ENCODE assay signal across 28 cellular contexts in the genomic region with DNA sequence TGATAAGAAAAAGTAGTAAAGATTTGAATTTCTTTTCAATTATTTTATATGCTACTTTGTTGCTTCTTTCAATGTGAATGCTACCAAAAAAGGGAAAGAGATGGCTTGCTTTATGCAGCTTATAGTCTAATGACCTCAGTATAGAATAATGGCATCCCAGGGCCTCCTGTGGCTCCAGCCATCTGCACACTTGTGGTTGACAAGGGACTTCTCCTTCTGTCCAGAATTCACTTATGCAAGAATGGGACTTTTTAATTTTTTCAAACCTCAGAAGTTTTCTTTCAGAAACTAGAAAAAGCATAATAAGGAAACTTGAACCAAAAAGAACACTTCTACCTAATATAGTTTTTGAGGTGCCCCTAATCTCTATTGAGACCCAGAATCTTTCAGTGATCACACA.
DNase-seq lines count a peak whose midpoint lies in the region; ATAC-seq and TF ChIP-seq lines count a peak whose summit lies in the region.
"Had no signal": no experiment of that assay in that cellular context is flagged by ENCODE, and none has a peak within 500 bp of the region (broad histone marks: within the 10 kb centered on the region; RNA-seq: fewer than 3 reads in every experiment).

No MANE protein-coding gene starts in this region.

- intact Hi-C loops in left ventricle myocardium superior (cut with micrococcal nuclease) = no loop called here

- no peak overlapping the region for H2AFZ ChIP-seq in OCI-LY3 (ENCODE audit: low read depth, low read length)

- H3K4me3 ChIP-seq in OCI-LY3 (ENCODE audit: low read length) = peak overlapping the region; percentile 35; the same call in 1 of the 2 replicates
- no peak overlapping the region for H3K4me3 ChIP-seq in BE2C (ENCODE audit: low read depth, low read length)
- H3K4me3 ChIP-seq: BLaER1, psoas muscle, sigmoid colon, SJCRH30, transverse colon had no signal

- H3K36me3 ChIP-seq in OCI-LY3 (replicated peaks; ENCODE audit: low read depth, low read length) (peaks cover 2% of the 10 kb centered on the region), BE2C (no peaks in the 10 kb centered on the region)
- H3K36me3 ChIP-seq: BLaER1, brain microvascular endothelial cell, sigmoid colon, SJCRH30, transverse colon had no signal

- peak overlapping the region; percentile 36; the same call in 1 of the 2 replicates for H3K9ac ChIP-seq in OCI-LY3 (ENCODE audit: low read length)
- H3K9ac ChIP-seq: BLaER1 had no signal

- H3K9me3 ChIP-seq in OCI-LY3 (ENCODE audit: insufficient read depth, low read length) (no peaks in the 10 kb centered on the region), BE2C (no peaks in the 10 kb centered on the region)
- H3K9me3 ChIP-seq: BLaER1, psoas muscle, sigmoid colon, SJCRH30, transverse colon had no signal

- H3K4me2 ChIP-seq in OCI-LY3 (ENCODE audit: low read length) = peak overlapping the region; percentile 73
- H3K4me2 ChIP-seq: BLaER1 had no signal

- H4K20me1 ChIP-seq in OCI-LY3 (ENCODE audit: insufficient read depth, low read length) = no peaks in the 10 kb centered on the region
- H4K20me1 ChIP-seq: BLaER1 had no signal

- TF ChIP-seq CTCF in OCI-LY3 (IDR thresholded peaks at IDR 0.05; ENCODE audit: low read depth, low read length) = no peak
- no peak for TF ChIP-seq CTCF in BE2C (IDR thresholded peaks at IDR 0.05; ENCODE audit: low read depth, low read length)

- DNase-seq in pons (ENCODE audit: low spot score) (peak; percentile 17), NCI-H2029 (lab: John Stamatoyannopoulos, UW) (no peak), left ventricle myocardium superior (no peak), BE2C (no peak)
- DNase-seq: activated CD4-positive, alpha-beta T cell treated with anti-CD3 and anti-CD28 coated beads, Interleukin-2, amount 10 ng/mL, durations not matched to agents 24 days and 14 days; activated CD8-positive, alpha-beta memory T cell treated with anti-CD3 and anti-CD28 coated beads for 24 hours; activated T-cell treated with anti-CD3 and anti-CD28 coated beads for 4 hours; amniotic stem cell; brain microvascular endothelial cell; cerebellar nuclear complex; dermis blood vessel endothelial cell; DMS53; endodermal cell; glutamatergic neuron; Karpas-422; NCI-H1694 treated with DMSO at 0.1 percent for 48 hours; NCI-H524; nucleus accumbens; psoas muscle; sigmoid colon; stimulated activated CD4-positive, alpha-beta T cell treated with anti-CD3 and anti-CD28 coated beads, Interleukin-4, amount 100 ng/mL, for 4 hours; transverse colon had no signal

- H3K27me3 ChIP-seq in OCI-LY3 (ENCODE audit: low read depth, low read length) (no peaks in the 10 kb centered on the region), BE2C (no peaks in the 10 kb centered on the region)
- H3K27me3 ChIP-seq: BLaER1, brain microvascular endothelial cell, sigmoid colon, SJCRH30, transverse colon had no signal

- ATAC-seq in GM21529 (IDR thresholded peaks at IDR 0.05; ENCODE audit: unreplicated experiment) (peak; percentile 58), HG02884 (IDR thresholded peaks at IDR 0.05; ENCODE audit: unreplicated experiment) (peak; percentile 73), left ventricle myocardium superior (no peak)
- ATAC-seq: HCT116 had no signal

- H3K27ac ChIP-seq in OCI-LY3 (ENCODE audit: low read length) = peak overlapping the region; percentile 90
- H3K27ac ChIP-seq: BLaER1, brain microvascular endothelial cell, psoas muscle, sigmoid colon, SJCRH30, transverse colon had no signal

- no peaks in the 10 kb centered on the region for H3K79me2 ChIP-seq in OCI-LY3 (ENCODE audit: low read length)

- H3K4me1 ChIP-seq in OCI-LY3 (ENCODE audit: low read length) = peaks cover 56% of the 10 kb centered on the region
- H3K4me1 ChIP-seq in BE2C = no peaks in the 10 kb centered on the region
- H3K4me1 ChIP-seq: BLaER1, sigmoid colon, transverse colon had no signal
